Comparison of ENCODE assay signal across 9 cellular contexts in the genomic region with DNA sequence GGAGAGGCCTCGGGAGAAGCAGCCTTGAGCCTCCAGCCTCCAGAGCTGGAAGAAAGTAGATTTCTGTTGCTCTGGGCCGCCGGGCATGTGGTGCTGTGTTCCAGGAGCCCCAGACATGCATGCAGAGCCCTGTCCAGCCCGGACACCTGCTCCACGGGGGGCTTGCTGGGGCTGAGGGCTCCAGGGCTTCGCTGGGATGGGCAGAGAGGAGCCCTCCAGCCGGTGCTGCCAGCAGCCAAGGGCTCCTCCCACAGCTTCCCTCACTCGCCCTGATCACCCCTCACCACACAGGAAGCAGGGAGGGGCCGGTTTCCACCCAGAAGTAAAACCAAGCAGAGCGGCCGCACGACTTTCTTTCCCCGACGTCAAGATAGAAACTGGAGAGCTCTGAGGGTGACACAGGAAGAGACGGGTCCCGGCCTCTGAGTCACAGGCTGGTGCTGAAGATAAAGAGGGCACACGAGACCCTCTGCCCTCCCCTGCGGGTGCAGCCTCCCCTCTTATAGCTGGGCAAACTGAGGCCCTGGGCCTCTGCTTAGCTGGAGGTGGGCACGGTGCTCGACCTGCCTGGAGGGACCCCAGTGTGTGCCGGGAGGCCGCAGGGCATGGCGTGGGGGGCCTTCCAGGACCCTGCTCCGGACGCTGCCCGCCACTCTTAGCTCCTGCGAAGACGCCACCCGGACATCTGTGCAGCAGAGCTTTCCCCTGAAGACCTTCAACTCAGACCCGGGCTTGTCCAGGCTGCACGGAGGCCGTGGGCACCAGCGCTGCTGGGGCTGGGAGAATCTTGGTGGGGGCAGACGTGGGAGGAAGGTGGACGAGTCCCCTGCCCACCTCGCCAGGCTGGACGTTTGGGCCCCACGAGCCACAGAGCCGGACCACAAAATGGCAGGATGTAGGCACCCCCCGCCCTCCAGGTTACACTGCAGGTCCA. TPM values are rescaled to one million over a fixed set of nuclear protein-coding genes. Genes with fewer than 3 reads are reported as not detected.
DNase-seq lines count a peak whose midpoint lies in the region; ATAC-seq, FAIRE-seq and TF ChIP-seq lines count a peak whose summit lies in the region.
"Had no signal": no experiment of that assay in that cellular context is flagged by ENCODE, and none has a peak within 500 bp of the region (broad histone marks: within the 10 kb centered on the region; RNA-seq: fewer than 3 reads in every experiment).

No MANE protein-coding gene starts in this region.

- peaks cover 36% of the 10 kb centered on the region for H3K4me1 Mint-ChIP-seq in activated CD4-positive, alpha-beta T cell treated with anti-CD3 and anti-CD28 coated beads, Interleukin-2, amount 10 ng/mL, durations not matched to agents 7 days and 5 days
- H3K4me1 Mint-ChIP-seq in neural crest cell (no peaks in the 10 kb centered on the region), type B pancreatic cell (ENCODE audit: unreplicated experiment) (peaks cover 4% of the 10 kb centered on the region)

- no peaks in the 10 kb centered on the region for H3K79me1 ChIP-seq in H1 (ENCODE audit: low read depth, low read length)

- H3K27ac Mint-ChIP-seq in activated CD4-positive, alpha-beta T cell treated with anti-CD3 and anti-CD28 coated beads, Interleukin-2, amount 10 ng/mL, durations not matched to agents 7 days and 5 days, result peak overlapping the region; percentile 94
- H3K27ac Mint-ChIP-seq in neural crest cell (ENCODE audit: unreplicated experiment) (no peak overlapping the region), type B pancreatic cell (no peak overlapping the region)

- H4K8ac ChIP-seq in H1 (ENCODE audit: extremely low read depth, insufficient read depth, low read length), result peak overlapping the region; percentile 92

- no peak overlapping the region for H2BK5ac ChIP-seq in H1 (ENCODE audit: low read depth, low read length)

- no peaks in the 10 kb centered on the region for H3K23me2 ChIP-seq in H1 (ENCODE audit: low read depth, low read length)

- peak overlapping the region; percentile 94 for H3K4me2 ChIP-seq in Loucy (ENCODE audit: low read depth, low read length, poor library complexity, severe bottlenecking)
- H3K4me2 ChIP-seq in H1 (ENCODE audit: insufficient read depth in 1 of 2, low read depth in 2 of 2, low read length in 2 of 2), result no peak overlapping the region

- TF ChIP-seq EP300 in H1 (IDR thresholded peaks at IDR 0.05; ENCODE audit: borderline replicate concordance in 1 of 2, low read depth in 2 of 2, low read length in 2 of 2), result no peak

- no peak for TF ChIP-seq POLR2A in H1 (IDR thresholded peaks at IDR 0.05; ENCODE audit: control extremely low read depth in 1 of 2, low read depth in 2 of 2, low read length in 2 of 2)
- no peak for TF ChIP-seq POLR2A in thyroid gland (IDR thresholded peaks at IDR 0.05)

- DNase-seq in GM10266 (ENCODE audit: extremely low spot score), result peak; percentile 93
- peak; percentile 96 for DNase-seq in activated CD4-positive, alpha-beta T cell treated with anti-CD3 and anti-CD28 coated beads, Interleukin-2, amount 10 ng/mL, durations not matched to agents 7 days and 5 days
- peak in 1 of 2 experiments; percentile 51 for DNase-seq in H1 (ENCODE audit: low read depth in 1 of 2, low spot score in 2 of 2)
- DNase-seq in neural crest cell (ENCODE audit: low read depth, low spot score), result peak; percentile 36
- peak; percentile 32 to 39 for DNase-seq in thyroid gland
- no peak for DNase-seq in type B pancreatic cell (ENCODE audit: extremely low spot score, unreplicated experiment)

- ATAC-seq in GM21717 (IDR thresholded peaks at IDR 0.05; ENCODE audit: unreplicated experiment), result peak; percentile 76

- H3K4ac ChIP-seq in H1 (replicated peaks; ENCODE audit: insufficient read length, low read depth, low read length), result no peak overlapping the region

- H3K9me2 ChIP-seq in Loucy (replicated peaks; ENCODE audit: low read depth, low read length), result no peaks in the 10 kb centered on the region

- no peak overlapping the region for H2AK5ac ChIP-seq in H1 (ENCODE audit: low read depth, low read length)

- peak overlapping the region; percentile 92 for H3K9ac ChIP-seq in Loucy (ENCODE audit: low read depth, low read length, poor library complexity, severe bottlenecking)
- no peak overlapping the region for H3K9ac ChIP-seq in H1 (replicated peaks in 1 of 4; ENCODE audit: extremely low read depth in 1 of 4, low read depth in 3 of 4, low read length in 3 of 4)

- H4K20me1 ChIP-seq in Loucy (ENCODE audit: insufficient read depth, low read length, poor library complexity, severe bottlenecking), result no peaks in the 10 kb centered on the region
- no peaks in the 10 kb centered on the region for H4K20me1 ChIP-seq in H1 (replicated peaks in 1 of 2; ENCODE audit: control insufficient read depth in 1 of 2, insufficient read depth in 2 of 2, low read length in 2 of 2)

- H3K4me1 ChIP-seq in Loucy (ENCODE audit: insufficient read depth, low read length, poor library complexity, severe bottlenecking), result peaks cover 40% of the 10 kb centered on the region
- peaks cover 0 to 8% (median 0%) of the 10 kb centered on the region in 4 experiments; a peak in 2 of 7 replicates for H3K4me1 ChIP-seq in H1 (replicated peaks in 1 of 4; ENCODE audit: control insufficient read depth in 3 of 4, insufficient read depth in 4 of 4, low read length in 3 of 4)
- H3K4me1 ChIP-seq in thyroid gland, result peaks cover 0 to 3% of the 10 kb centered on the region in 2 donors

- H2AFZ ChIP-seq in Loucy (ENCODE audit: low read length), result no peak overlapping the region; the same call in 1 of the 2 replicates
- no peak overlapping the region for H2AFZ ChIP-seq in H1 (ENCODE audit: low read length)

- H3K9me3 Mint-ChIP-seq in activated CD4-positive, alpha-beta T cell treated with anti-CD3 and anti-CD28 coated beads, Interleukin-2, amount 10 ng/mL, durations not matched to agents 7 days and 5 days, result no peaks in the 10 kb centered on the region
- H3K9me3 Mint-ChIP-seq in neural crest cell, result no peaks in the 10 kb centered on the region
- no peaks in the 10 kb centered on the region for H3K9me3 Mint-ChIP-seq in type B pancreatic cell

- no peaks in the 10 kb centered on the region for H3F3A ChIP-seq in Loucy (ENCODE audit: low read depth)

- no peak for TF ChIP-seq RAD21 in H1 (IDR thresholded peaks at IDR 0.05 in 1 of 2, conservative IDR thresholded peaks at IDR 0.05 in 1 of 2; ENCODE audit: low read depth in 2 of 2, low read length in 2 of 2)

- no peaks in the 10 kb centered on the region for H3K9me3 ChIP-seq in Loucy (ENCODE audit: insufficient read depth, low read depth, low read length)
- H3K9me3 ChIP-seq in H1 (ENCODE audit: insufficient read depth in 2 of 2, low read depth in 1 of 2, low read length in 1 of 2), result no peaks in the 10 kb centered on the region
- H3K9me3 ChIP-seq in thyroid gland, result no peaks in the 10 kb centered on the region

- peaks cover 6% of the 10 kb centered on the region; the same call in 1 of the 2 replicates for H3K79me2 ChIP-seq in Loucy (ENCODE audit: insufficient read depth, low read length)
- H3K79me2 ChIP-seq in H1 (ENCODE audit: control insufficient read depth in 1 of 2, insufficient read depth in 2 of 2, low read length in 2 of 2), result no peaks in the 10 kb centered on the region

- CTCF ChIA-PET in activated CD4-positive, alpha-beta T cell treated with anti-CD3 and anti-CD28 coated beads, Interleukin-2, amount 10 ng/mL, durations not matched to agents 7 days and 5 days (lab: Charles Lee), result interaction anchor here (0.7 to 3.5 kb wide), 6 partner anchors 11 to 95 kb away, joined by 3 to 19 read pairs (median 4); no protein-coding TSS in a partner anchor
- CTCF ChIA-PET in H1 (lab: Charles Lee; ENCODE audit: partially characterized antibody), result interaction anchor here (0.7 to 1.3 kb wide), 3 partner anchors 13 to 714 kb away, joined by 3 to 5 read pairs (median 3); no protein-coding TSS in a partner anchor

- H2BK15ac ChIP-seq in H1 (ENCODE audit: low read length), result no peak overlapping the region

- POLR2A ChIA-PET in activated CD4-positive, alpha-beta T cell treated with anti-CD3 and anti-CD28 coated beads, Interleukin-2, amount 10 ng/mL, durations not matched to agents 7 days and 5 days (lab: Charles Lee), result interaction anchor here (0.6 to 0.9 kb wide), 3 partner anchors 31 to 1943 kb away, joined by 3 to 4 read pairs (median 3); no protein-coding TSS in a partner anchor
- POLR2A ChIA-PET in H1 (lab: Charles Lee; ENCODE audit: partially characterized antibody), result interaction anchor here (0.9 to 1.0 kb wide), 2 partner anchors 22 to 52 kb away, joined by 3 read pairs; a partner anchor contains a TSS

- H3K27me3 Mint-ChIP-seq in activated CD4-positive, alpha-beta T cell treated with anti-CD3 and anti-CD28 coated beads, Interleukin-2, amount 10 ng/mL, durations not matched to agents 7 days and 5 days, result no peaks in the 10 kb centered on the region
- H3K27me3 Mint-ChIP-seq in neural crest cell (ENCODE audit: low read depth), result no peaks in the 10 kb centered on the region
- no peaks in the 10 kb centered on the region for H3K27me3 Mint-ChIP-seq in type B pancreatic cell

- 84% methylated on average over 34 of the region's 40 CpGs; no CpG with 5 or more reads in 1 of the 2 experiments for WGBS in H1 (ENCODE audit: extremely low coverage in 1 of 2, insufficient coverage in 1 of 2, insufficient read length in 1 of 2, insufficient replicate concordance in 2 of 2, low coverage in 1 of 2, low lambda C conversion rate in 2 of 2, missing lambda C conversion rate in 1 of 2), 2 experiments
- WGBS in thyroid gland, 2 donors, result 71 to 80% methylated on average over 33 to 35 of the region's 40 CpGs

- H2BK120ac ChIP-seq in H1 (replicated peaks; ENCODE audit: low read depth, low read length), result no peak overlapping the region

- no peak for FAIRE-seq in H1 (lab: Jason Lieb, UNC)

- no peak for TF ChIP-seq CTCF in GM10266 (IDR thresholded peaks at IDR 0.05; ENCODE audit: control insufficient read depth, insufficient read depth, low read depth, missing control alignments)
- TF ChIP-seq CTCF in Loucy (conservative IDR thresholded peaks at IDR 0.05; ENCODE audit: low read length), result no peak
- no peak for TF ChIP-seq CTCF in H1 (IDR thresholded peaks at IDR 0.05; ENCODE audit: control extremely low read depth in 1 of 3, insufficient read depth in 1 of 3, low read depth in 1 of 3, low read length in 3 of 3)
- TF ChIP-seq CTCF in neural crest cell (conservative IDR thresholded peaks at IDR 0.05), result no peak
- no peak for TF ChIP-seq CTCF in thyroid gland (IDR thresholded peaks at IDR 0.05)
- TF ChIP-seq CTCF in type B pancreatic cell (conservative IDR thresholded peaks at IDR 0.05), result no peak

- no peak overlapping the region for H4K5ac ChIP-seq in H1 (ENCODE audit: insufficient read length, low read depth, low read length)

- H3K4me3 Mint-ChIP-seq in activated CD4-positive, alpha-beta T cell treated with anti-CD3 and anti-CD28 coated beads, Interleukin-2, amount 10 ng/mL, durations not matched to agents 7 days and 5 days, result peak overlapping the region; percentile 78
- H3K4me3 Mint-ChIP-seq in neural crest cell (no peak overlapping the region), type B pancreatic cell (no peak overlapping the region)

- no peak overlapping the region for H3K27ac ChIP-seq in H1 (ENCODE audit: low read depth, low read length)
- H3K27ac ChIP-seq in thyroid gland, result no peak overlapping the region
- H3K27ac ChIP-seq: VCaP had no signal

- intact Hi-C loops in thyroid gland (cut with DNase I), result no loop called here

- no peak overlapping the region for H4K91ac ChIP-seq in H1 (replicated peaks; ENCODE audit: insufficient read length, low read length)

- no peak overlapping the region for H2BK20ac ChIP-seq in H1 (ENCODE audit: low read length)

- peak overlapping the region; percentile 86 for H3K4me3 ChIP-seq in Loucy (ENCODE audit: low read length, poor library complexity, severe bottlenecking)
- H3K4me3 ChIP-seq in H1 (ENCODE audit: extremely low read depth in 1 of 4, insufficient read depth in 2 of 4, low read depth in 3 of 4, low read length in 4 of 4), result no peak overlapping the region
- H3K4me3 ChIP-seq in thyroid gland (replicated peaks in 1 of 3), result no peak overlapping the region

- no peak overlapping the region for H3K56ac ChIP-seq in H1 (replicated peaks; ENCODE audit: insufficient read length, low read depth, low read length)

- H2BK12ac ChIP-seq in H1 (ENCODE audit: low read depth, low read length), result no peak overlapping the region

- no peak overlapping the region for H3K23ac ChIP-seq in H1 (ENCODE audit: insufficient read length)

- H3K36me3 Mint-ChIP-seq in activated CD4-positive, alpha-beta T cell treated with anti-CD3 and anti-CD28 coated beads, Interleukin-2, amount 10 ng/mL, durations not matched to agents 7 days and 5 days (ENCODE audit: low read depth), result no peaks in the 10 kb centered on the region
- H3K36me3 Mint-ChIP-seq in neural crest cell (ENCODE audit: low read depth) (no peaks in the 10 kb centered on the region), type B pancreatic cell (no peaks in the 10 kb centered on the region)

- H3K36me3 ChIP-seq in Loucy (ENCODE audit: insufficient read depth, low read length) (no peaks in the 10 kb centered on the region), H1 (ENCODE audit: control insufficient read depth in 2 of 4, insufficient read depth in 4 of 4, low read length in 3 of 4) (no peaks in the 10 kb centered on the region), thyroid gland (no peaks in the 10 kb centered on the region)

- H3K14ac ChIP-seq in H1 (ENCODE audit: insufficient read length), result no peak overlapping the region

- no peaks in the 10 kb centered on the region for H3K27me3 ChIP-seq in Loucy (ENCODE audit: insufficient read depth, low read length, poor library complexity, severe bottlenecking)
- H3K27me3 ChIP-seq in H1 (replicated peaks in 1 of 4; ENCODE audit: control insufficient read depth in 3 of 4, extremely low read depth in 1 of 4, insufficient read depth in 3 of 4, low read length in 3 of 4), result no peaks in the 10 kb centered on the region
- no peaks in the 10 kb centered on the region for H3K27me3 ChIP-seq in thyroid gland

- H3K18ac ChIP-seq in H1 (ENCODE audit: extremely low read depth, low read length), result no peak overlapping the region; the same call in 1 of the 2 replicates

RNA-seq across cellular contexts. Expression of a gene that starts 31.1 kb away (rescaled TPM):
- total RNA-seq in activated CD4-positive, alpha-beta T cell treated with anti-CD3 and anti-CD28 coated beads, Interleukin-2, amount 10 ng/mL, durations not matched to agents 7 days and 5 days, result 10 to 100 TPM; 12.4 to 13.5 TPM
- total RNA-seq in H1 (2021; fragmentation: NEBNext Ultra II Directional; extraction: Animal tissue kit (Norgen Biotek cat#: 25700)), result 5.4 and 5.8 TPM in 2 replicates
- 6.1 and 8.1 TPM in 2 replicates for polyA plus RNA-seq in H1 (2011; rRNA removed)
- polyA plus RNA-seq in H1 (2011; cell fraction: cytosol; rRNA removed), result 7.0 TPM
- 14.6 TPM for polyA plus RNA-seq in H1 (2011; cell fraction: nucleus; rRNA removed)
- 6.7 to 9.5 TPM (median 9.3 TPM) in 4 replicates for polyA plus RNA-seq in H1 (2012, experiment 1 of 2)
- 10.2 TPM for polyA plus RNA-seq in H1 (2012, experiment 2 of 2)
- polyA plus RNA-seq in H1 (2013, experiment 1 of 2), result 5.6 TPM
- polyA plus RNA-seq in H1 (2013, experiment 2 of 2), result 4.6 TPM
- 4.6 and 6.6 TPM in 2 replicates for polyA minus RNA-seq in H1 (2011; rRNA and poly(A)+ RNA removed)
- polyA minus RNA-seq in H1 (2011; cell fraction: cytosol; rRNA and poly(A)+ RNA removed), result 6.6 TPM
- polyA minus RNA-seq in H1 (2011; cell fraction: nucleus; rRNA and poly(A)+ RNA removed), result 6.3 TPM
- total RNA-seq in neural crest cell (5.2 and 6.4 TPM in 2 replicates), thyroid gland (10 to 100 TPM; 11.7 to 29.9 (median 23.4) TPM), type B pancreatic cell (ENCODE audit: low replicate concordance) (15.7 and 18.1 TPM in 2 replicates)

RNA-seq across cellular contexts. Expression of a gene that starts 47.0 kb away (rescaled TPM):
- 10 to 100 TPM; 32.1 to 36.3 TPM for total RNA-seq in activated CD4-positive, alpha-beta T cell treated with anti-CD3 and anti-CD28 coated beads, Interleukin-2, amount 10 ng/mL, durations not matched to agents 7 days and 5 days
- total RNA-seq in H1 (2021; fragmentation: NEBNext Ultra II Directional; extraction: Animal tissue kit (Norgen Biotek cat#: 25700)), result 52.1 and 56.7 TPM in 2 replicates
- 74.1 and 95.0 TPM in 2 replicates for polyA plus RNA-seq in H1 (2011; rRNA removed)
- 73.5 TPM for polyA plus RNA-seq in H1 (2011; cell fraction: cytosol; rRNA removed)
- 137 TPM for polyA plus RNA-seq in H1 (2011; cell fraction: nucleus; rRNA removed)
- 42.9 to 72.1 TPM (median 69.9 TPM) in 4 replicates for polyA plus RNA-seq in H1 (2012, experiment 1 of 2)
- polyA plus RNA-seq in H1 (2012, experiment 2 of 2), result 52.9 TPM
- 40.9 TPM for polyA plus RNA-seq in H1 (2013, experiment 1 of 2)
- polyA plus RNA-seq in H1 (2013, experiment 2 of 2), result 40.1 TPM
- polyA minus RNA-seq in H1 (2011; rRNA and poly(A)+ RNA removed), result 17.7 and 19.3 TPM in 2 replicates
- 28.7 TPM for polyA minus RNA-seq in H1 (2011; cell fraction: cytosol; rRNA and poly(A)+ RNA removed)
- polyA minus RNA-seq in H1 (2011; cell fraction: nucleus; rRNA and poly(A)+ RNA removed), result 22.5 TPM
- 50.4 and 55.2 TPM in 2 replicates for total RNA-seq in neural crest cell
- 10 to 100 TPM; 29.2 to 38.7 (median 34.3) TPM for total RNA-seq in thyroid gland
- 46.3 and 50.0 TPM in 2 replicates for total RNA-seq in type B pancreatic cell (ENCODE audit: low replicate concordance)

RNA-seq across cellular contexts. Expression of a gene that starts 52.0 kb away (rescaled TPM):
- 10 to 100 TPM; 18.2 to 20.1 TPM for total RNA-seq in activated CD4-positive, alpha-beta T cell treated with anti-CD3 and anti-CD28 coated beads, Interleukin-2, amount 10 ng/mL, durations not matched to agents 7 days and 5 days
- total RNA-seq in H1 (2021; fragmentation: NEBNext Ultra II Directional; extraction: Animal tissue kit (Norgen Biotek cat#: 25700)), result 7.9 and 9.0 TPM in 2 replicates
- polyA plus RNA-seq in H1 (2011; rRNA removed), result 3.9 and 5.8 TPM in 2 replicates
- polyA plus RNA-seq in H1 (2011; cell fraction: cytosol; rRNA removed), result 5.7 TPM
- 8.0 TPM for polyA plus RNA-seq in H1 (2011; cell fraction: nucleus; rRNA removed)
- polyA plus RNA-seq in H1 (2012, experiment 1 of 2), result 5.4 to 7.9 TPM (median 6.1 TPM) in 4 replicates
- 3.6 TPM for polyA plus RNA-seq in H1 (2012, experiment 2 of 2)
- polyA plus RNA-seq in H1 (2013, experiment 1 of 2), result 7.3 TPM
- polyA plus RNA-seq in H1 (2013, experiment 2 of 2), result 7.1 TPM
- polyA minus RNA-seq in H1 (2011; rRNA and poly(A)+ RNA removed), result 4.2 and 7.6 TPM in 2 replicates
- 3.3 TPM for polyA minus RNA-seq in H1 (2011; cell fraction: cytosol; rRNA and poly(A)+ RNA removed)
- 13.6 TPM for polyA minus RNA-seq in H1 (2011; cell fraction: nucleus; rRNA and poly(A)+ RNA removed)
- total RNA-seq in neural crest cell (12.7 and 13.1 TPM in 2 replicates), thyroid gland (10 to 100 TPM in 3 of 4 donors, 1 to 10 TPM in 1; 8.2 to 28.2 (median 17.8) TPM), type B pancreatic cell (ENCODE audit: low replicate concordance) (14.8 and 15.4 TPM in 2 replicates)

RNA-seq across cellular contexts. Expression of a gene that starts 59.6 kb away (rescaled TPM):
- total RNA-seq in activated CD4-positive, alpha-beta T cell treated with anti-CD3 and anti-CD28 coated beads, Interleukin-2, amount 10 ng/mL, durations not matched to agents 7 days and 5 days, result not detected
- not detected in 2 replicates for total RNA-seq in H1 (2021; fragmentation: NEBNext Ultra II Directional; extraction: Animal tissue kit (Norgen Biotek cat#: 25700))
- polyA plus RNA-seq in H1 (2011; rRNA removed), result 0.05 TPM in 1 of 2 replicates, not detected in the other
- 0.04 TPM for polyA plus RNA-seq in H1 (2011; cell fraction: cytosol; rRNA removed)
- 0.16 TPM for polyA plus RNA-seq in H1 (2011; cell fraction: nucleus; rRNA removed)
- polyA plus RNA-seq in H1 (2012, experiment 1 of 2), result 0.08 to 0.14 TPM (median 0.13 TPM) in 3 of 4 replicates, not detected in the other
- not detected for polyA plus RNA-seq in H1 (2012, experiment 2 of 2)
- not detected for polyA plus RNA-seq in H1 (2013, experiment 1 of 2)
- polyA plus RNA-seq in H1 (2013, experiment 2 of 2), result 0.04 TPM
- not detected in 2 replicates for polyA minus RNA-seq in H1 (2011; rRNA and poly(A)+ RNA removed)
- polyA minus RNA-seq in H1 (2011; cell fraction: cytosol; rRNA and poly(A)+ RNA removed), result not detected
- polyA minus RNA-seq in H1 (2011; cell fraction: nucleus; rRNA and poly(A)+ RNA removed), result not detected
- not detected in 2 replicates for total RNA-seq in neural crest cell
- total RNA-seq in thyroid gland, result not detected
- 13.6 and 15.3 TPM in 2 replicates for total RNA-seq in type B pancreatic cell (ENCODE audit: low replicate concordance)
